18 cellular contexts compared by ENCODE assay signal in genomic region chr21:27572681-27573080, GRCh38.
DNase-seq lines count a peak whose midpoint lies in the region; ATAC-seq and TF ChIP-seq lines count a peak whose summit lies in the region.
"Had no signal": no experiment of that assay in that cellular context is flagged by ENCODE, and none has a peak within 500 bp of the region (broad histone marks: within the 10 kb centered on the region; RNA-seq: fewer than 3 reads in every experiment).

No MANE protein-coding gene starts in this region.

- no peak overlapping the region for H3K27ac ChIP-seq in thyroid gland
- H3K27ac ChIP-seq: gastrocnemius medialis had no signal

- no peaks in the 10 kb centered on the region for H3K4me1 ChIP-seq in thyroid gland

- TF ChIP-seq POLR2A in thyroid gland (IDR thresholded peaks at IDR 0.05): no peak

- no peak overlapping the region for H3K4me3 Mint-ChIP-seq in activated CD8-positive, alpha-beta memory T cell treated with anti-CD3 and anti-CD28 coated beads, Interleukin-2, amount 10 ng/mL, durations not matched to agents 7 days and 5 days
- H3K4me3 Mint-ChIP-seq: activated CD8-positive, alpha-beta T cell treated with anti-CD3 and anti-CD28 coated beads for 36 hours; naive thymus-derived CD8-positive, alpha-beta T cell had no signal

- intact Hi-C loops in thyroid gland (cut with DNase I): no loop called here

- no peaks in the 10 kb centered on the region for H3K27me3 ChIP-seq in thyroid gland
- H3K27me3 ChIP-seq: gastrocnemius medialis had no signal

- in situ Hi-C loops in SK-MEL-5 (cut with HindIII; ENCODE audit: low pct_unique_long_range_greater_than_20kb, low sequenced_read_pairs): no loop called here

- H3K27me3 Mint-ChIP-seq in activated CD8-positive, alpha-beta memory T cell treated with anti-CD3 and anti-CD28 coated beads, Interleukin-2, amount 10 ng/mL, durations not matched to agents 7 days and 5 days: no peaks in the 10 kb centered on the region
- H3K27me3 Mint-ChIP-seq: activated CD8-positive, alpha-beta T cell treated with anti-CD3 and anti-CD28 coated beads for 36 hours had no signal

- H3K4me3 ChIP-seq in fibroblast of pulmonary artery (replicated peaks; ENCODE audit: low read depth, low read length): no peak overlapping the region
- no peak overlapping the region for H3K4me3 ChIP-seq in thyroid gland (replicated peaks in 1 of 3)
- H3K4me3 ChIP-seq: gastrocnemius medialis had no signal

- H3K4me1 Mint-ChIP-seq in activated CD8-positive, alpha-beta memory T cell treated with anti-CD3 and anti-CD28 coated beads, Interleukin-2, amount 10 ng/mL, durations not matched to agents 7 days and 5 days: no peaks in the 10 kb centered on the region
- H3K4me1 Mint-ChIP-seq: naive thymus-derived CD8-positive, alpha-beta T cell had no signal

- peak; percentile 95 for DNase-seq in ELR (ENCODE audit: low read depth)
- DNase-seq in SK-MEL-5 (ENCODE audit: low read depth, low spot score): peak; percentile 10
- DNase-seq in fibroblast of pulmonary artery (ENCODE audit: low read depth): peak; percentile 47
- peak; percentile 98 for DNase-seq in renal cortical epithelial cell (ENCODE audit: low read depth)
- no peak for DNase-seq in activated CD4-positive, alpha-beta T cell treated with anti-CD3 and anti-CD28 coated beads, Interleukin-2, amount 50 U/mL, for 1 hour
- no peak for DNase-seq in thyroid gland
- no peak for DNase-seq in activated CD4-positive, CD25-positive, alpha-beta regulatory T cell (lab: John Stamatoyannopoulos, UW)
- no peak for DNase-seq in activated CD8-positive, alpha-beta memory T cell treated with anti-CD3 and anti-CD28 coated beads, Interleukin-2, amount 10 ng/mL, durations not matched to agents 7 days and 5 days
- DNase-seq: activated CD8-positive, alpha-beta T cell treated with anti-CD3 and anti-CD28 coated beads for 36 hours; activated naive CD4-positive, alpha-beta T cell; Calu3; gastrocnemius medialis; GOT3; naive thymus-derived CD8-positive, alpha-beta T cell; NCI-H345; T-helper 9 cell had no signal

- whole genome bisulfite sequencing in thyroid gland, 2 donors: 84 to 88% methylated on average over 2 of the region's 2 CpGs

- no peaks in the 10 kb centered on the region for H3K36me3 Mint-ChIP-seq in activated CD8-positive, alpha-beta memory T cell treated with anti-CD3 and anti-CD28 coated beads, Interleukin-2, amount 10 ng/mL, durations not matched to agents 7 days and 5 days
- H3K36me3 Mint-ChIP-seq: naive thymus-derived CD8-positive, alpha-beta T cell had no signal

- H3K36me3 ChIP-seq in thyroid gland: no peaks in the 10 kb centered on the region
- H3K36me3 ChIP-seq: gastrocnemius medialis had no signal

- no peaks in the 10 kb centered on the region for H3K9me3 ChIP-seq in thyroid gland
- H3K9me3 ChIP-seq: gastrocnemius medialis had no signal

- TF ChIP-seq CTCF in fibroblast of pulmonary artery (IDR thresholded peaks at IDR 0.05; ENCODE audit: low read length, missing control alignments) (no peak), thyroid gland (IDR thresholded peaks at IDR 0.05) (no peak)

- CTCF ChIA-PET in activated CD8-positive, alpha-beta memory T cell treated with anti-CD3 and anti-CD28 coated beads, Interleukin-2, amount 10 ng/mL, durations not matched to agents 7 days and 5 days (lab: Charles Lee): no interaction called here

- no peak overlapping the region for H3K27ac Mint-ChIP-seq in activated CD8-positive, alpha-beta memory T cell treated with anti-CD3 and anti-CD28 coated beads, Interleukin-2, amount 10 ng/mL, durations not matched to agents 7 days and 5 days
- H3K27ac Mint-ChIP-seq: activated CD8-positive, alpha-beta T cell treated with anti-CD3 and anti-CD28 coated beads for 36 hours; naive thymus-derived CD8-positive, alpha-beta T cell had no signal

- no peak for ATAC-seq in activated CD8-positive, alpha-beta memory T cell treated with anti-CD3 and anti-CD28 coated beads, Interleukin-2, amount 10 ng/mL, durations not matched to agents 7 days and 5 days
- ATAC-seq: activated CD8-positive, alpha-beta T cell treated with anti-CD3 and anti-CD28 coated beads for 36 hours; gastrocnemius medialis; naive thymus-derived CD8-positive, alpha-beta T cell; Panc1; sciatic nerve had no signal

- peaks cover 8% of the 10 kb centered on the region for H3K9me3 Mint-ChIP-seq in activated CD8-positive, alpha-beta memory T cell treated with anti-CD3 and anti-CD28 coated beads, Interleukin-2, amount 10 ng/mL, durations not matched to agents 7 days and 5 days (ENCODE audit: low read depth)
- H3K9me3 Mint-ChIP-seq: activated CD8-positive, alpha-beta T cell treated with anti-CD3 and anti-CD28 coated beads for 36 hours had no signal

Comparison
In these comparisons a context has a peak if more than half of its experiments do, and no peak if none do; other contexts are left out.
1. DNase-seq: peak in ELR (single experiment), SK-MEL-5 (single experiment), fibroblast of pulmonary artery (single experiment) and renal cortical epithelial cell (single experiment); none in activated CD4-positive, alpha-beta T cell treated with anti-CD3 and anti-CD28 coated beads, Interleukin-2, amount 50 U/mL, for 1 hour (single experiment), thyroid gland (0 of 2), activated CD4-positive, CD25-positive, alpha-beta regulatory T cell (0 of 4) and activated CD8-positive, alpha-beta memory T cell treated with anti-CD3 and anti-CD28 coated beads, Interleukin-2, amount 10 ng/mL, durations not matched to agents 7 days and 5 days (single experiment).